In the genomic region with DNA sequence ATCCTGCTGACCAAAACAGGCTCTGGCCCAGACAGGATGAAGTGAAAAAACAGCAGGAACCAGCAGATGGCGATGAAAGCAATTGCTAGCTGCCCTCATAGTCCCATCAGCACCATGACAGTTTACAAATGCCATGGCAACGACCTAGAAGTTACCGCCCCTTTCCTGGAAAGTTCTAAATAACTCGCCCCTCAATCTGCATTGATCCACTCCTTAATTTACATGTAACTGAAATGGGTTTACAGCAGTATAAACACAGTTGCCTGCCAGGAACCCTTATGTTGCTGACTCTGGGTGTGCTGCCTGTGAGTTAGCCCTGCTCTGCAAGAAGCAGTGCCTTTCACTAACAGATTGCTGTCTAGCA, we compare ENCODE assay signal across 8 cellular contexts.
A peak's percentile ranks its signal among the peaks of the same experiment; 100 is the strongest.
DNase-seq lines count a peak whose midpoint lies in the region; ATAC-seq and TF ChIP-seq lines count a peak whose summit lies in the region.

No MANE protein-coding gene starts in this region.

- H3K27me3 ChIP-seq in BJ (ENCODE audit: control insufficient read depth, insufficient read depth, low read length) (no peaks in the 10 kb centered on the region), prostate gland (replicated peaks; ENCODE audit: insufficient read depth) (no peaks in the 10 kb centered on the region)

- H3K27ac ChIP-seq in prostate gland: no peak overlapping the region

- H3K27ac Mint-ChIP-seq in activated CD8-positive, alpha-beta T cell treated with anti-CD3 and anti-CD28 coated beads, Interleukin-2, amount 10 ng/mL, durations not matched to agents 7 days and 5 days: no peak overlapping the region
- no peak overlapping the region for H3K27ac Mint-ChIP-seq in glutamatergic neuron (ENCODE audit: unreplicated experiment)

- TF ChIP-seq CTCF in BJ (IDR thresholded peaks at IDR 0.05; ENCODE audit: insufficient read depth, low read depth, low read length) (peak; percentile 68), GM13977 (IDR thresholded peaks at IDR 0.05; ENCODE audit: extremely low read depth, insufficient read depth, missing control alignments) (peak; percentile 59), glutamatergic neuron (IDR thresholded peaks at IDR 0.05; ENCODE audit: partially characterized antibody, unreplicated experiment) (no peak), prostate gland (IDR thresholded peaks at IDR 0.05) (peak in 3 of 4 experiments; percentile 29 to 52 (median 48))

- H3K4me1 ChIP-seq in prostate gland (replicated peaks): no peaks in the 10 kb centered on the region

- CTCF ChIA-PET in BJ (lab: Yijun Ruan, JAX): interaction anchor here (1.0 to 3.0 kb wide), 5 partner anchors 13 to 218 kb away, joined by 3 to 17 read pairs (median 11); no protein-coding TSS in a partner anchor
- CTCF ChIA-PET in activated CD8-positive, alpha-beta T cell treated with anti-CD3 and anti-CD28 coated beads, Interleukin-2, amount 10 ng/mL, durations not matched to agents 7 days and 5 days (lab: Charles Lee): interaction anchor here (0.7 to 3.2 kb wide), 10 partner anchors 24 to 395 kb away, joined by 3 to 29 read pairs (median 7); no protein-coding TSS in a partner anchor

- no peak overlapping the region for H3K4me3 Mint-ChIP-seq in activated CD8-positive, alpha-beta T cell treated with anti-CD3 and anti-CD28 coated beads, Interleukin-2, amount 10 ng/mL, durations not matched to agents 7 days and 5 days
- no peak overlapping the region for H3K4me3 Mint-ChIP-seq in glutamatergic neuron (ENCODE audit: unreplicated experiment)

- no peaks in the 10 kb centered on the region for H3K9me3 ChIP-seq in prostate gland

- peaks cover 6% of the 10 kb centered on the region for H3K4me1 Mint-ChIP-seq in activated CD8-positive, alpha-beta T cell treated with anti-CD3 and anti-CD28 coated beads, Interleukin-2, amount 10 ng/mL, durations not matched to agents 7 days and 5 days (ENCODE audit: low read depth)
- no peaks in the 10 kb centered on the region for H3K4me1 Mint-ChIP-seq in glutamatergic neuron (ENCODE audit: low read depth, unreplicated experiment)

- in situ Hi-C loops in GM13977 (cut with MboI; ENCODE audit: low pct_unique_long_range_greater_than_20kb, low sequenced_read_pairs, unreplicated experiment): no loop called here

- WGBS in prostate gland: 9% methylated on average over 4 of the region's 4 CpGs

- no peaks in the 10 kb centered on the region for H3K36me3 Mint-ChIP-seq in activated CD8-positive, alpha-beta T cell treated with anti-CD3 and anti-CD28 coated beads, Interleukin-2, amount 10 ng/mL, durations not matched to agents 7 days and 5 days (ENCODE audit: low read depth)
- H3K36me3 Mint-ChIP-seq in glutamatergic neuron (ENCODE audit: unreplicated experiment): no peaks in the 10 kb centered on the region

- peak; percentile 73 for ATAC-seq in HG02885 (IDR thresholded peaks at IDR 0.05; ENCODE audit: poor library complexity, unreplicated experiment)
- peak; percentile 90 for ATAC-seq in activated CD8-positive, alpha-beta T cell treated with anti-CD3 and anti-CD28 coated beads, Interleukin-2, amount 10 ng/mL, durations not matched to agents 7 days and 5 days

- DNase-seq in BJ (ENCODE audit: low read depth) (peak; percentile 6), GM13977 (ENCODE audit: low spot score) (peak; percentile 27), NCI-H2107 (lab: John Stamatoyannopoulos, UW) (peak; percentile 3), glutamatergic neuron (peak; percentile 60), prostate gland (ENCODE audit: low spot score) (peak; percentile 19), NCI-H2171 (lab: John Stamatoyannopoulos, UW) (no peak)
- peak; percentile 67 for DNase-seq in activated CD8-positive, alpha-beta T cell treated with anti-CD3 and anti-CD28 coated beads, Interleukin-2, amount 10 ng/mL, durations not matched to agents 7 days and 5 days

- no peak for TF ChIP-seq POLR2A in prostate gland (IDR thresholded peaks at IDR 0.05)

- no peak overlapping the region for H3K4me3 ChIP-seq in BJ (ENCODE audit: low read depth, low read length)
- H3K4me3 ChIP-seq in prostate gland: no peak overlapping the region

- intact Hi-C loops in prostate gland (cut with DNase I): no loop called here

- H3K36me3 ChIP-seq in BJ (ENCODE audit: control insufficient read depth, insufficient read depth, low read length) (no peaks in the 10 kb centered on the region), prostate gland (no peaks in the 10 kb centered on the region)

- peaks cover 25% of the 10 kb centered on the region for H3K27me3 Mint-ChIP-seq in activated CD8-positive, alpha-beta T cell treated with anti-CD3 and anti-CD28 coated beads, Interleukin-2, amount 10 ng/mL, durations not matched to agents 7 days and 5 days (ENCODE audit: low read depth)
- peaks cover 3% of the 10 kb centered on the region for H3K27me3 Mint-ChIP-seq in glutamatergic neuron (ENCODE audit: unreplicated experiment)

- POLR2A ChIA-PET in BJ (lab: Charles Lee): no interaction called here
- POLR2A ChIA-PET in activated CD8-positive, alpha-beta T cell treated with anti-CD3 and anti-CD28 coated beads, Interleukin-2, amount 10 ng/mL, durations not matched to agents 7 days and 5 days (lab: Charles Lee): interaction anchor here (0.7 kb wide), 1 partner anchor 217 kb away, joined by 3 read pairs; no protein-coding TSS in a partner anchor

- no peaks in the 10 kb centered on the region for H3K9me3 Mint-ChIP-seq in activated CD8-positive, alpha-beta T cell treated with anti-CD3 and anti-CD28 coated beads, Interleukin-2, amount 10 ng/mL, durations not matched to agents 7 days and 5 days (ENCODE audit: insufficient read depth)
- no peaks in the 10 kb centered on the region for H3K9me3 Mint-ChIP-seq in glutamatergic neuron (ENCODE audit: unreplicated experiment)
